ENCODE assay signal across 8 cellular contexts in genomic region chr1:27632387-27633297, GRCh38. TPM values are rescaled to one million over a fixed set of nuclear protein-coding genes. Genes with fewer than 3 reads are reported as not detected.
DNase-seq lines count a peak whose midpoint lies in the region; ATAC-seq and TF ChIP-seq lines count a peak whose summit lies in the region.

No MANE protein-coding gene starts in this region.

- POLR2A ChIA-PET in PC-9 (lab: Charles Lee; ENCODE audit: unreplicated experiment): no interaction called here
- POLR2A ChIA-PET in HEK293T (lab: Yijun Ruan, JAX): no interaction called here

- DNase-seq in DND-41: peak; percentile 94
- DNase-seq in activated CD4-positive, alpha-beta T cell treated with anti-CD3 and anti-CD28 coated beads for 1 hour: peak; percentile 51
- DNase-seq in germinal center (ENCODE audit: low spot score): peak; percentile 52
- peak; percentile 78 for DNase-seq in stimulated activated naive CD8-positive, alpha-beta T cell treated with anti-CD3 and anti-CD28 coated beads, Interleukin-15, Interleukin-2, amounts not matched to agents 100 U/mL and 50 U/mL, for 24 hours
- DNase-seq in PC-9: no peak
- DNase-seq in HEK293T (ENCODE audit: extremely low spot score): no peak
- no peak for DNase-seq in NOMO-1 (lab: John Stamatoyannopoulos, UW; ENCODE audit: unreplicated experiment in 2 of 2)

- peak; percentile 74 for ATAC-seq in DND-41 (ENCODE audit: insufficient read depth, low read depth)
- ATAC-seq in GM21619 (IDR thresholded peaks at IDR 0.05; ENCODE audit: unreplicated experiment): peak; percentile 38
- ATAC-seq in stimulated activated naive CD8-positive, alpha-beta T cell treated with anti-CD3 and anti-CD28 coated beads, Interleukin-15, Interleukin-2, amounts not matched to agents 100 U/mL and 50 U/mL, for 24 hours: peak; percentile 77

- H3K27ac ChIP-seq in DND-41 (ENCODE audit: low read length) (peak overlapping the region; percentile 91), PC-9 (no peak overlapping the region)

- TF ChIP-seq CTCF in DND-41 (IDR thresholded peaks at IDR 0.05; ENCODE audit: borderline replicate concordance, extremely low read depth, low read length, poor library complexity, severe bottlenecking): no peak
- no peak for TF ChIP-seq CTCF in PC-9 (conservative IDR thresholded peaks at IDR 0.05)

- H3F3A ChIP-seq in PC-9 (ENCODE audit: insufficient read depth, low read depth): no peaks in the 10 kb centered on the region

- peak overlapping the region; percentile 53 for H3K9ac ChIP-seq in DND-41 (ENCODE audit: low read depth, low read length)

- H3K9me3 ChIP-seq in DND-41 (ENCODE audit: insufficient read depth, low read length, severe bottlenecking) (no peaks in the 10 kb centered on the region), PC-9 (ENCODE audit: insufficient read depth, low read depth) (no peaks in the 10 kb centered on the region)

- H3K4me1 ChIP-seq in DND-41 (ENCODE audit: insufficient read depth, low read length) (peaks cover 99% of the 10 kb centered on the region), PC-9 (replicated peaks; ENCODE audit: insufficient read depth) (no peaks in the 10 kb centered on the region)

- H4K20me1 ChIP-seq in DND-41 (ENCODE audit: insufficient read depth, low read length) (no peaks in the 10 kb centered on the region), PC-9 (ENCODE audit: insufficient read depth) (no peaks in the 10 kb centered on the region)

- H3K79me2 ChIP-seq in DND-41 (ENCODE audit: insufficient read depth, low read length): no peaks in the 10 kb centered on the region
- H3K79me2 ChIP-seq in PC-9 (ENCODE audit: low read depth): no peaks in the 10 kb centered on the region

- no peak overlapping the region for H2AFZ ChIP-seq in DND-41 (ENCODE audit: low read depth, low read length)
- H2AFZ ChIP-seq in PC-9: no peak overlapping the region

- no peaks in the 10 kb centered on the region for H3K9me2 ChIP-seq in PC-9 (ENCODE audit: insufficient read depth)

- no TSS peak for BruUV-seq in PC-9 (replicated peaks; lab: Mats Ljungman, UMichigan)

- CTCF ChIA-PET in PC-9 (lab: Charles Lee): interaction anchor here (0.7 kb wide), 1 partner anchor 224 kb away, joined by 12 read pairs; no protein-coding TSS in a partner anchor
- CTCF ChIA-PET in HEK293T (lab: Yijun Ruan, JAX): no interaction called here

- peak overlapping the region; percentile 57 for H3K4me2 ChIP-seq in DND-41 (ENCODE audit: insufficient read depth, low read length)
- H3K4me2 ChIP-seq in PC-9: no peak overlapping the region

- H3K4me3 ChIP-seq in DND-41 (ENCODE audit: low read depth in 1 of 2, low read length in 2 of 2) (peak overlapping the region in 1 of 2 experiments; percentile 22; a peak in 1 of 4 replicates), PC-9 (no peak overlapping the region)

- H3K36me3 ChIP-seq in DND-41 (ENCODE audit: insufficient read depth, low read length) (no peaks in the 10 kb centered on the region), PC-9 (ENCODE audit: low read depth) (no peaks in the 10 kb centered on the region)

- intact Hi-C loops in PC-9 (cut with micrococcal nuclease; ENCODE audit: unreplicated experiment): no loop called here

- H3K27me3 ChIP-seq in DND-41 (ENCODE audit: insufficient read depth, low read length, poor library complexity) (no peaks in the 10 kb centered on the region), PC-9 (ENCODE audit: insufficient read depth, low read depth) (peaks cover 19% of the 10 kb centered on the region)

TF ChIP-seq in HEK293T, 16 proteins besides CTCF, POLR2A, EP300 and RAD21:
- no peak for TF ChIP-seq HDGF (IDR thresholded peaks at IDR 0.05; ENCODE audit: borderline replicate concordance)
- TF ChIP-seq ZNF384 (IDR thresholded peaks at IDR 0.05): no peak
- no peak for TF ChIP-seq FOXA1 (IDR thresholded peaks at IDR 0.05)
- TF ChIP-seq ELF4 (IDR thresholded peaks at IDR 0.05): no peak
- TF ChIP-seq TARDBP (IDR thresholded peaks at IDR 0.05): no peak
- TF ChIP-seq SP1 (IDR thresholded peaks at IDR 0.05): no peak

RNA-seq across cellular contexts. Expression of gene FGR, which starts 2.3 kb away (rescaled TPM):
- not detected in 2 replicates for total RNA-seq in PC-9 (2021)

RNA-seq across cellular contexts. Expression of gene AHDC1, which starts 28.7 kb away (rescaled TPM):
- total RNA-seq in PC-9 (2021): 45.9 and 48.8 TPM in 2 replicates

RNA-seq across cellular contexts. Expression of gene IFI6, which starts 39.4 kb away (rescaled TPM):
- 8.6 and 16.4 TPM in 2 replicates for total RNA-seq in PC-9 (2021)

Comparison
In these comparisons a context has a peak if more than half of its experiments do, and no peak if none do; other contexts are left out.
1. DNase-seq: peak in DND-41 (single experiment), activated CD4-positive, alpha-beta T cell treated with anti-CD3 and anti-CD28 coated beads for 1 hour (single experiment), germinal center (single experiment) and stimulated activated naive CD8-positive, alpha-beta T cell treated with anti-CD3 and anti-CD28 coated beads, Interleukin-15, Interleukin-2, amounts not matched to agents 100 U/mL and 50 U/mL, for 24 hours (single experiment); none in PC-9 (0 of 2), HEK293T (single experiment) and NOMO-1 (0 of 2).
2. Peak in every context shown above with its lines, with median percentiles within 50 percentile points of each other: ATAC-seq.